Comparison of ENCODE assay signal across 9 cellular contexts in genomic region chr17:27533874-27534815, GRCh38.
DNase-seq lines count a peak whose midpoint lies in the region; ATAC-seq and TF ChIP-seq lines count a peak whose summit lies in the region.
"Had no signal": no experiment of that assay in that cellular context is flagged by ENCODE, and none has a peak within 500 bp of the region (broad histone marks: within the 10 kb centered on the region; RNA-seq: fewer than 3 reads in every experiment).

No MANE protein-coding gene starts in this region.

- peak overlapping the region; percentile 98 for H2AK5ac ChIP-seq in IMR-90 (ENCODE audit: low read depth, low read length)

- H3K9me1 ChIP-seq in IMR-90 (ENCODE audit: insufficient read depth, low read length), result peaks cover 64% of the 10 kb centered on the region

- H3K27me3 ChIP-seq in IMR-90 (ENCODE audit: control insufficient read depth, insufficient read depth, low read length), result no peaks in the 10 kb centered on the region

- dilution Hi-C loops in IMR-90 (cut with HindIII; ENCODE audit: low sequenced_read_pairs, unreplicated experiment), result no loop called here

- H3K56ac ChIP-seq in IMR-90 (ENCODE audit: extremely low read depth, insufficient read depth, low read length), result peak overlapping the region; percentile 84

- peak overlapping the region; percentile 99 for H2BK120ac ChIP-seq in IMR-90 (ENCODE audit: low read depth, low read length)

- H4K91ac ChIP-seq in IMR-90 (ENCODE audit: insufficient read depth, low read depth, low read length), result peak overlapping the region; percentile 99

- H2BK5ac ChIP-seq in IMR-90 (ENCODE audit: low read depth, low read length, poor library complexity, severe bottlenecking), result peak overlapping the region; percentile 97

- no peaks in the 10 kb centered on the region for H3K9me3 ChIP-seq in IMR-90 (ENCODE audit: control insufficient read depth, insufficient read depth, low read length)

- H3K9ac ChIP-seq in IMR-90 (ENCODE audit: low read depth, low read length), result peak overlapping the region; percentile 32

- H2BK20ac ChIP-seq in IMR-90 (ENCODE audit: low read depth, low read length), result peak overlapping the region; percentile 99

- H3K23ac ChIP-seq in IMR-90 (ENCODE audit: low read depth, low read length), result peak overlapping the region; percentile 98

- peak overlapping the region; percentile 94 for H3K14ac ChIP-seq in IMR-90 (replicated peaks; ENCODE audit: low read depth, low read length)

- H4K5ac ChIP-seq in IMR-90 (ENCODE audit: low read depth, low read length), result peak overlapping the region; percentile 96

- peak overlapping the region; percentile 10 for H2AK9ac ChIP-seq in IMR-90 (replicated peaks; ENCODE audit: low read depth, low read length, poor library complexity)

- peaks cover 38 to 90% of the 10 kb centered on the region in 2 experiments for H3K79me1 ChIP-seq in IMR-90 (ENCODE audit: low read depth in 1 of 2, low read length in 2 of 2)

- H3K4ac ChIP-seq in IMR-90 (ENCODE audit: low read depth, low read length), result peak overlapping the region; percentile 99

- peak overlapping the region; percentile 23 for H2AFZ ChIP-seq in IMR-90 (replicated peaks; ENCODE audit: low read length, poor library complexity)

- no TSS peak for BruUV-seq in IMR-90 (replicated peaks; lab: Mats Ljungman, UMichigan)

- peak overlapping the region; percentile 89; the same call in 2 of the 3 replicates for H2BK15ac ChIP-seq in IMR-90 (ENCODE audit: low read depth, low read length)

- H4K8ac ChIP-seq in IMR-90 (ENCODE audit: low read depth in 2 of 2, low read length in 2 of 2), result peak overlapping the region; percentile 76 to 94

- 30% methylated on average over 5 of the region's 14 CpGs; no CpG with 5 or more reads in 1 of the 2 experiments for WGBS in IMR-90 (ENCODE audit: extremely low coverage in 2 of 2, insufficient read length in 1 of 2), 2 experiments

- peak overlapping the region; percentile 97 for H3K18ac ChIP-seq in IMR-90 (ENCODE audit: low read depth, low read length)

- intact Hi-C loops in IMR-90 (cut with micrococcal nuclease), result loop anchor here (2.0 kb wide), 1 partner anchor 77 kb away; the partner anchor contains the start of gene KSR1

- in situ Hi-C loops in ACHN (cut with HindIII; ENCODE audit: low pct_ligation_motif_present, low pct_unique_long_range_greater_than_20kb, low sequenced_read_pairs), result no loop called here
- in situ Hi-C loops in IMR-90 (cut with MboI; ENCODE audit: low sequenced_read_pairs), result loop anchor here (25.0 kb wide), 1 partner anchor 803 kb away; the partner anchor contains the start of genes IFT20 and TNFAIP1

- CTCF ChIA-PET in IMR-90 (lab: Yijun Ruan, JAX), result interaction anchor here (0.6 to 1.4 kb wide), 5 partner anchors 8 to 1113 kb away, joined by 3 to 5 read pairs (median 3); no protein-coding TSS in a partner anchor

- ATAC-seq in IMR-90 (ENCODE audit: low read depth), result peak; percentile 75
- no peak for ATAC-seq in HG03039 (IDR thresholded peaks at IDR 0.05; ENCODE audit: unreplicated experiment)
- ATAC-seq in GM19397 (IDR thresholded peaks at IDR 0.05; ENCODE audit: unreplicated experiment), result no peak

- TF ChIP-seq RAD21 in IMR-90 (IDR thresholded peaks at IDR 0.05; ENCODE audit: low read length), result 0 out of 2 replicates have a peak, but pooled peaks have one; percentile 20

- peak overlapping the region; percentile 38 for H3K4me2 ChIP-seq in IMR-90 (ENCODE audit: low read depth, low read length)

- peak overlapping the region; percentile 94 for H3K27ac ChIP-seq in IMR-90 (ENCODE audit: insufficient read depth, low read length)

- DNase-seq in ACHN (peak; percentile 34), IMR-90 (peak; percentile 98), choroid plexus epithelial cell (ENCODE audit: low read depth) (peak; percentile 96), mesenteric fat pad (ENCODE audit: low spot score) (peak; percentile 22), D341Med (ENCODE audit: low spot score) (no peak), middle frontal gyrus (ENCODE audit: extremely low spot score, low spot score) (no peak)
- DNase-seq: nucleus accumbens had no signal

- TF ChIP-seq POLR2A in IMR-90 (IDR thresholded peaks at IDR 0.05; ENCODE audit: low read depth, low read length), result 0 out of 2 replicates have a peak, but pooled peaks have one; percentile 18

- H3K4me1 ChIP-seq in IMR-90 (ENCODE audit: control insufficient read depth, insufficient read depth, low read length), result peaks cover 68% of the 10 kb centered on the region

- no peak for TF ChIP-seq CTCF in IMR-90 (conservative IDR thresholded peaks at IDR 0.05; ENCODE audit: low read depth, low read length)
- TF ChIP-seq CTCF in choroid plexus epithelial cell (conservative IDR thresholded peaks at IDR 0.05; ENCODE audit: low read depth, low read length), result peak; percentile 32

- no peaks in the 10 kb centered on the region for H3K36me3 ChIP-seq in IMR-90 (ENCODE audit: control insufficient read depth, insufficient read depth, low read length)

- no peak overlapping the region for H3K4me3 ChIP-seq in IMR-90 (ENCODE audit: insufficient read depth, low read depth, low read length)
- H3K4me3 ChIP-seq in choroid plexus epithelial cell (ENCODE audit: low read depth, low read length), result no peak overlapping the region

- peaks cover 16% of the 10 kb centered on the region; the same call in 1 of the 2 replicates for H4K20me1 ChIP-seq in IMR-90 (ENCODE audit: insufficient read depth, low read length)

- POLR2A ChIA-PET in IMR-90 (lab: Charles Lee; ENCODE audit: unreplicated experiment), result no interaction called here

TF ChIP-seq in IMR-90, 13 proteins besides CTCF, POLR2A, EP300 and RAD21:
- peak; percentile 41; the same call in 1 of the 2 replicates for TF ChIP-seq MAFK (IDR thresholded peaks at IDR 0.05; ENCODE audit: low read depth, low read length)
- TF ChIP-seq SMC3 (IDR thresholded peaks at IDR 0.05; ENCODE audit: low read depth, low read length), result peak; percentile 19; the same call in 1 of the 2 replicates
- TF ChIP-seq NFE2L2 (IDR thresholded peaks at IDR 0.05; ENCODE audit: low read depth, low read length), result no peak
- TF ChIP-seq RFX5 (IDR thresholded peaks at IDR 0.05; ENCODE audit: low read depth, low read length), result no peak
- TF ChIP-seq USF2 (IDR thresholded peaks at IDR 0.05; ENCODE audit: low read depth, low read length), result no peak
- peak; percentile 94 for TF ChIP-seq RCOR1 (IDR thresholded peaks at IDR 0.05; ENCODE audit: insufficient replicate concordance, low read length)
- no peak for TF ChIP-seq MXI1 (IDR thresholded peaks at IDR 0.05; ENCODE audit: borderline replicate concordance, low read depth, low read length)
- no peak for TF ChIP-seq CEBPB (IDR thresholded peaks at IDR 0.05; ENCODE audit: low read depth, low read length)
- peak; percentile 46; the same call in 1 of the 2 replicates for TF ChIP-seq MAZ (IDR thresholded peaks at IDR 0.05; ENCODE audit: borderline replicate concordance, low read depth, low read length)
- TF ChIP-seq ELK1 (IDR thresholded peaks at IDR 0.05; ENCODE audit: borderline replicate concordance, low read depth, low read length), result no peak
- peak; percentile 75; the same call in 1 of the 2 replicates for TF ChIP-seq FOS (IDR thresholded peaks at IDR 0.05; ENCODE audit: low read depth, low read length)
- TF ChIP-seq BHLHE40 (IDR thresholded peaks at IDR 0.05; ENCODE audit: low read depth, low read length), result 0 out of 2 replicates have a peak, but pooled peaks have one; percentile 37
- no peak for TF ChIP-seq CHD1 (IDR thresholded peaks at IDR 0.05; ENCODE audit: low read depth, low read length)

Comparison
In these comparisons a context has a peak if more than half of its experiments do, and no peak if none do; other contexts are left out.
1. DNase-seq: peak in ACHN (single experiment), IMR-90 (single experiment), choroid plexus epithelial cell (single experiment) and mesenteric fat pad (single experiment); none in D341Med (single experiment) and middle frontal gyrus (single experiment).